Comparison of ENCODE assay signal across 8 cellular contexts in the genomic region with DNA sequence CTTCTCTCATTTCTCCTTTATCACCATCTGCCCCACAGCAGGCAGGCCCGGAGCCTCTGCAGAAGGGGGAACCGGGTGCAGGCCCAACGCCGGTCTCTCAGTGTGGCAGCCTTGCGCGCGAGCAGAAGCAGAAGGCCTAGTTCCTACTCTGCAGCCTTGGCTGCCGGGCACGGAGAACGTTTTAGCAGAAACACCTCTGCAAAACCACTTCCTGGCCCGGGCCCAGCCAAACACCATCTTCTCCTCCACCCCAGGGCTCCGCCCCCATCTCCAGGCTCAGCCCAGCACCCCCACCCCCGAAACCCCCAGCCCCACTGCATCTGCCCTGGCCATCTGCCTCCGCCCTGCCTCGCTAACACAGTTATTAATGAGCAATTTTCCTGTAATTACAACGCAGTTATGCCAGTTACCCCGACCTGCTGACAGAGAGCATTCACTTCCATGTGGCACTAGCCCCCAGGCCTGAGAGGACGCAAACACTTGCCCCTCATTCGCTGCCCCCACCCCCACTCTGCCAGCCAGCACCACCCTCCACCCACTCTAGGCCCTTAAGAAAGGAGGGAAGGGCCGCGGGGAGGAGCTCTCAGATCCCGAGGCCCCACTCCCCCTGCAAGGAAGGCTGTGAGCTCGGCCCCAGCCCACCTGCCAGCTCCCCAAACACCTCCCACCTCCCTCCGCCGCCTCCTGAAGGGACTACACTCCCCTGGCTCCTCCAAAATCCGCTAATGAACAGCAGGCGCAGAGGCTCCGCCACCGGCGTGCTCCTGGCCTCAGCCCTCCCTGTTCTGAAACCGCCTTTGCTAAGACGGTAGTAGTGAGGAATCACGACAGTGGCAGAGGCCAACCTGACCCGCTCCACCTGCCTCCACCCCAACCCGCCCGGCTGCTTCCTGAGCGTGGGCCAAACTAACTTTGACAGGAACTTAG. TPM values are rescaled to one million over a fixed set of nuclear protein-coding genes. Genes with fewer than 3 reads are reported as not detected.
A peak's percentile ranks its signal among the peaks of the same experiment; 100 is the strongest.
DNase-seq lines count a peak whose midpoint lies in the region; TF ChIP-seq lines count a peak whose summit lies in the region.

No MANE protein-coding gene starts in this region.

- H3K9me2 ChIP-seq in MM.1S (replicated peaks; ENCODE audit: insufficient read depth, low read length): no peaks in the 10 kb centered on the region

- H3F3A ChIP-seq in smooth muscle cell (ENCODE audit: low read depth) (no peaks in the 10 kb centered on the region), MM.1S (ENCODE audit: insufficient read depth, low read length) (0 out of 2 replicates have a peak, but pooled peaks cover 6% of the 10 kb centered on the region)

- H4K20me1 ChIP-seq in smooth muscle cell (ENCODE audit: low read depth): no peaks in the 10 kb centered on the region
- H4K20me1 ChIP-seq in MM.1S (ENCODE audit: insufficient read depth, low read length): no peaks in the 10 kb centered on the region

- H3K27me3 ChIP-seq in smooth muscle cell (ENCODE audit: low read depth) (no peaks in the 10 kb centered on the region), MM.1S (replicated peaks; ENCODE audit: insufficient read depth, low read length) (peaks cover 26% of the 10 kb centered on the region)

- H3K9ac ChIP-seq in smooth muscle cell (ENCODE audit: low read depth) (peak overlapping the region; percentile 67), MM.1S (ENCODE audit: low read length) (no peak overlapping the region)

- H3K4me1 ChIP-seq in smooth muscle cell (ENCODE audit: low read depth): no peaks in the 10 kb centered on the region
- H3K4me1 ChIP-seq in MM.1S (ENCODE audit: low read length): 0 out of 2 replicates have a peak, but pooled peaks cover 6% of the 10 kb centered on the region

- H3K9me3 ChIP-seq in smooth muscle cell (replicated peaks; ENCODE audit: low read depth) (no peaks in the 10 kb centered on the region), MM.1S (replicated peaks; ENCODE audit: insufficient read depth, low read length) (no peaks in the 10 kb centered on the region)

- no peak overlapping the region for H2AFZ ChIP-seq in smooth muscle cell (ENCODE audit: low read depth)
- H2AFZ ChIP-seq in MM.1S (ENCODE audit: low read length): no peak overlapping the region

- DNase-seq in AG10803 (ENCODE audit: low read depth): no peak
- DNase-seq in GM19240 (ENCODE audit: insufficient read length, low spot score): peak; percentile 78
- peak; percentile 88 for DNase-seq in NCI-H1694 treated with DMSO at 0.1 percent for 48 hours (lab: John Stamatoyannopoulos, UW)
- DNase-seq in activated CD8-positive, alpha-beta memory T cell treated with anti-CD3 and anti-CD28 coated beads, Interleukin-2, amount 50 U/mL, for 4 hours: peak; percentile 71
- DNase-seq in foreskin fibroblast: no peak
- DNase-seq in smooth muscle cell (lab: John Stamatoyannopoulos, UW; ENCODE audit: unreplicated experiment): no peak
- no peak for DNase-seq in dermis blood vessel endothelial cell
- no peak for DNase-seq in MM.1S

- WGBS in smooth muscle cell (ENCODE audit: low lambda C conversion rate): 66% methylated on average over 32 of the region's 37 CpGs

- TF ChIP-seq CTCF in AG10803 (conservative IDR thresholded peaks at IDR 0.05; ENCODE audit: low read length): no peak
- no peak for TF ChIP-seq CTCF in foreskin fibroblast (IDR thresholded peaks at IDR 0.05; ENCODE audit: low read depth, low read length)
- TF ChIP-seq CTCF in smooth muscle cell (IDR thresholded peaks at IDR 0.05; ENCODE audit: borderline replicate concordance, insufficient read depth, poor library complexity, severe bottlenecking): no peak
- no peak for TF ChIP-seq CTCF in MM.1S (IDR thresholded peaks at IDR 0.05; ENCODE audit: low read length)

- H3K36me3 ChIP-seq in smooth muscle cell (ENCODE audit: low read depth) (no peaks in the 10 kb centered on the region), MM.1S (replicated peaks; ENCODE audit: insufficient read depth, low read length) (no peaks in the 10 kb centered on the region)

- H3K4me2 ChIP-seq in smooth muscle cell (peak overlapping the region; percentile 61), MM.1S (ENCODE audit: low read depth, low read length) (no peak overlapping the region)

- peak overlapping the region; percentile 42 for H3K4me3 ChIP-seq in AG10803 (ENCODE audit: low read length)
- peak overlapping the region; percentile 17 to 41 for H3K4me3 ChIP-seq in foreskin fibroblast (ENCODE audit: low read depth in 1 of 2, low read length in 2 of 2)
- H3K4me3 ChIP-seq in smooth muscle cell: peak overlapping the region; percentile 38
- no peak overlapping the region for H3K4me3 ChIP-seq in MM.1S (ENCODE audit: low read length)

- H3K79me2 ChIP-seq in smooth muscle cell (ENCODE audit: low read depth) (no peaks in the 10 kb centered on the region), MM.1S (ENCODE audit: low read length) (no peaks in the 10 kb centered on the region)

- H3K27ac ChIP-seq in smooth muscle cell (ENCODE audit: low read depth) (peak overlapping the region; percentile 61), MM.1S (ENCODE audit: low read length) (no peak overlapping the region)

RNA-seq across cellular contexts. Expression of a gene that starts 44.7 kb away (rescaled TPM):
- total RNA-seq in smooth muscle cell (2.3 and 7.9 TPM in 2 replicates), dermis blood vessel endothelial cell (4.4 and 4.8 TPM in 2 replicates)
- polyA plus RNA-seq in smooth muscle cell: 17.6 and 31.4 TPM in 2 replicates

Comparison
In these comparisons a context has a peak if more than half of its experiments do, and no peak if none do; other contexts are left out.
1. DNase-seq: peak in GM19240 (single experiment), NCI-H1694 treated with DMSO at 0.1 percent for 48 hours (single experiment) and activated CD8-positive, alpha-beta memory T cell treated with anti-CD3 and anti-CD28 coated beads, Interleukin-2, amount 50 U/mL, for 4 hours (single experiment); none in AG10803 (single experiment), foreskin fibroblast (0 of 2), smooth muscle cell (single experiment), dermis blood vessel endothelial cell (single experiment) and MM.1S (single experiment).